In genomic region chr12:84741727-84742126, GRCh38 we compare ENCODE assay signal across 19 cellular contexts.
"Had no signal": no experiment of that assay in that cellular context is flagged by ENCODE, and none has a peak within 500 bp of the region (broad histone marks: within the 10 kb centered on the region; RNA-seq: fewer than 3 reads in every experiment).

No MANE protein-coding gene starts in this region.

- H3K4me3 Mint-ChIP-seq: activated B cell treated with CpG ODN at 0.5 μM for 24 hours; activated CD4-positive, alpha-beta memory T cell treated with anti-CD3 and anti-CD28 coated beads for 36 hours; activated naive CD8-positive, alpha-beta T cell; activated T-helper 1 cell treated with anti-CD3 and anti-CD28 coated beads, Interleukin-12 subunit alpha, Interleukin-12 subunit beta, Interleukin-2, Interleukin-4 antibody, amounts not matched to agents 30 ng/mL and 10 ng/mL and 1 ng/mL, durations not matched to agents 14 hours and 24 hours and 36 hours; mesothelial cell of epicardium; natural killer cell treated with Interleukin-12 subunit alpha and Interleukin-12 subunit beta and Interleukin-15 and Interleukin-18, amount 100 ng/mL, for 72 hours had no signal

- ATAC-seq: natural killer cell treated with Interleukin-12 subunit alpha and Interleukin-12 subunit beta and Interleukin-15 and Interleukin-18, amount 100 ng/mL, for 72 hours; sciatic nerve had no signal

- H3K9me3 Mint-ChIP-seq: activated B cell treated with CpG ODN at 0.5 μM for 24 hours; activated CD4-positive, alpha-beta memory T cell treated with anti-CD3 and anti-CD28 coated beads for 36 hours; activated T-helper 1 cell treated with anti-CD3 and anti-CD28 coated beads, Interleukin-12 subunit alpha, Interleukin-12 subunit beta, Interleukin-2, Interleukin-4 antibody, amounts not matched to agents 30 ng/mL and 10 ng/mL and 1 ng/mL, durations not matched to agents 14 hours and 24 hours and 36 hours had no signal

- H3K4me3 ChIP-seq: dorsolateral prefrontal cortex had no signal

- H3K27ac ChIP-seq: dorsolateral prefrontal cortex had no signal

- H3K27ac Mint-ChIP-seq: activated B cell treated with CpG ODN at 0.5 μM for 24 hours; activated CD4-positive, alpha-beta memory T cell treated with anti-CD3 and anti-CD28 coated beads for 36 hours; activated naive CD8-positive, alpha-beta T cell; activated T-helper 1 cell treated with anti-CD3 and anti-CD28 coated beads, Interleukin-12 subunit alpha, Interleukin-12 subunit beta, Interleukin-2, Interleukin-4 antibody, amounts not matched to agents 30 ng/mL and 10 ng/mL and 1 ng/mL, durations not matched to agents 14 hours and 24 hours and 36 hours; mesothelial cell of epicardium; natural killer cell treated with Interleukin-12 subunit alpha and Interleukin-12 subunit beta and Interleukin-15 and Interleukin-18, amount 100 ng/mL, for 72 hours had no signal

- H3K36me3 Mint-ChIP-seq: activated CD4-positive, alpha-beta memory T cell treated with anti-CD3 and anti-CD28 coated beads for 36 hours; activated naive CD8-positive, alpha-beta T cell; mesothelial cell of epicardium; natural killer cell treated with Interleukin-12 subunit alpha and Interleukin-12 subunit beta and Interleukin-15 and Interleukin-18, amount 100 ng/mL, for 72 hours had no signal

- H3K27me3 Mint-ChIP-seq: activated B cell treated with CpG ODN at 0.5 μM for 24 hours; activated CD4-positive, alpha-beta memory T cell treated with anti-CD3 and anti-CD28 coated beads for 36 hours; activated naive CD8-positive, alpha-beta T cell; natural killer cell treated with Interleukin-12 subunit alpha and Interleukin-12 subunit beta and Interleukin-15 and Interleukin-18, amount 100 ng/mL, for 72 hours had no signal

- H3K27me3 ChIP-seq: dorsolateral prefrontal cortex had no signal

- H3K4me1 Mint-ChIP-seq: activated B cell treated with CpG ODN at 0.5 μM for 24 hours had no signal

- DNase-seq: activated B cell treated with CpG ODN at 0.5 μM for 24 hours; activated CD4-positive, alpha-beta memory T cell treated with anti-CD3 and anti-CD28 coated beads for 36 hours; activated CD4-positive, alpha-beta T cell treated with anti-CD3 and anti-CD28 coated beads for 4 hours; activated gamma-delta T cell treated with Interleukin-2 at 50 U/mL for 16 hours; activated T-cell treated with anti-CD3 and anti-CD28 coated beads for 4 hours; amygdala; dorsolateral prefrontal cortex; foreskin melanocyte; glutamatergic neuron; hypothalamus; stimulated activated CD4-positive, alpha-beta T cell treated with anti-CD3 and anti-CD28 coated beads, Interleukin-4, amount 100 ng/mL, for 4 hours; stimulated activated naive CD4-positive, alpha-beta T cell; T-helper 1 cell; T-helper 9 cell had no signal
